ENCODE assay signal across 8 cellular contexts in genomic region chr7:92809397-92810241, GRCh38. TPM values are rescaled to one million over a fixed set of nuclear protein-coding genes. Genes with fewer than 3 reads are reported as not detected.
DNase-seq lines count a peak whose midpoint lies in the region; ATAC-seq and TF ChIP-seq lines count a peak whose summit lies in the region.

No MANE protein-coding gene starts in this region.

- TF ChIP-seq CTCF in AG09309 (IDR thresholded peaks at IDR 0.05; ENCODE audit: control insufficient read depth, insufficient read depth, low read depth, low read length, missing control alignments) (no peak), vagina (IDR thresholded peaks at IDR 0.05) (no peak)

- peaks cover 18 to 30% of the 10 kb centered on the region in 2 donors for H3K4me1 ChIP-seq in naive thymus-derived CD4-positive, alpha-beta T cell (ENCODE audit: control insufficient read depth in 2 of 2, insufficient read depth in 2 of 2, low read length in 2 of 2)
- peaks cover 39% of the 10 kb centered on the region for H3K4me1 ChIP-seq in vagina

- H3K36me3 Mint-ChIP-seq in naive thymus-derived CD4-positive, alpha-beta T cell, result peaks cover 0 to 36% (median 0%) of the 10 kb centered on the region in 5 donors

- no peak for TF ChIP-seq POLR2A in vagina (IDR thresholded peaks at IDR 0.05)

- no peaks in the 10 kb centered on the region for H3K9me3 ChIP-seq in naive thymus-derived CD4-positive, alpha-beta T cell (ENCODE audit: control insufficient read depth in 2 of 3, low read length in 3 of 3)
- H3K9me3 ChIP-seq in vagina, result no peaks in the 10 kb centered on the region

- peaks cover 0 to 2% (median 0%) of the 10 kb centered on the region in 11 donors for H3K9me3 Mint-ChIP-seq in naive thymus-derived CD4-positive, alpha-beta T cell

- no peak overlapping the region for H3K27ac ChIP-seq in naive thymus-derived CD4-positive, alpha-beta T cell (ENCODE audit: low read depth, low read length)
- peak overlapping the region; percentile 34 for H3K27ac ChIP-seq in vagina

- H3K4me3 ChIP-seq in AG09309 (ENCODE audit: control insufficient read depth, low read depth, low read length), result no peak overlapping the region
- peak overlapping the region; percentile 11 for H3K4me3 ChIP-seq in naive thymus-derived CD4-positive, alpha-beta T cell (ENCODE audit: low read length)
- H3K4me3 ChIP-seq in vagina, result no peak overlapping the region

- H3K36me3 ChIP-seq in naive thymus-derived CD4-positive, alpha-beta T cell (ENCODE audit: control insufficient read depth in 2 of 3, insufficient read depth in 3 of 3, low read length in 3 of 3), result no peaks in the 10 kb centered on the region
- no peaks in the 10 kb centered on the region for H3K36me3 ChIP-seq in vagina

- ATAC-seq in GM18517 (IDR thresholded peaks at IDR 0.05; ENCODE audit: unreplicated experiment) (peak; percentile 78), HG02943 (IDR thresholded peaks at IDR 0.05; ENCODE audit: low read depth, unreplicated experiment) (peak; percentile 84), esophagus mucosa (peak; percentile 91)
- peak; percentile 82 for ATAC-seq in naive thymus-derived CD4-positive, alpha-beta T cell

- H3K4me1 Mint-ChIP-seq in naive thymus-derived CD4-positive, alpha-beta T cell, result peaks cover 29 to 79% (median 42%) of the 10 kb centered on the region in 7 donors

- CTCF ChIA-PET in naive thymus-derived CD4-positive, alpha-beta T cell (lab: Charles Lee), result no interaction called here

- H3K4me3 Mint-ChIP-seq in naive thymus-derived CD4-positive, alpha-beta T cell, result peak overlapping the region in 9 of 10 donors; percentile 2 to 70 (median 41)

- DNase-seq in AG09309 (ENCODE audit: low read depth) (peak; percentile 75), NCI-H2171 treated with DMSO at 0.1 percent for 48 hours (lab: John Stamatoyannopoulos, UW) (peak; percentile 68), vagina (ENCODE audit: extremely low spot score in 2 of 2) (no peak)
- peak; percentile 39 to 46 for DNase-seq in activated CD4-positive, alpha-beta T cell treated with anti-CD3 and anti-CD28 coated beads, Interleukin-2, amount 50 U/mL, for 4 hours
- DNase-seq in naive thymus-derived CD4-positive, alpha-beta T cell, result peak in 7 of 9 donors; percentile 27 to 49 (median 41)

- H3K27ac Mint-ChIP-seq in naive thymus-derived CD4-positive, alpha-beta T cell, result peak overlapping the region in 4 of 9 donors; percentile 27 to 92 (median 55)

- POLR2A ChIA-PET in naive thymus-derived CD4-positive, alpha-beta T cell (lab: Charles Lee), result no interaction called here

- H3K27me3 ChIP-seq in naive thymus-derived CD4-positive, alpha-beta T cell (ENCODE audit: control insufficient read depth in 2 of 2, insufficient read depth in 2 of 2, low read length in 2 of 2), result no peaks in the 10 kb centered on the region
- no peaks in the 10 kb centered on the region for H3K27me3 ChIP-seq in vagina

- no peaks in the 10 kb centered on the region for H3K27me3 Mint-ChIP-seq in naive thymus-derived CD4-positive, alpha-beta T cell

- intact Hi-C loops in naive thymus-derived CD4-positive, alpha-beta T cell (cut with micrococcal nuclease), result loop anchor here (1.0 to 10.0 kb wide), 5 partner anchors 12 to 124 kb away; no protein-coding TSS in a partner anchor
- intact Hi-C loops in vagina (cut with DNase I), result no loop called here

RNA-seq across cellular contexts. Expression of gene CDK6, which starts 26.8 kb away (rescaled TPM):
- 26.8 TPM for total RNA-seq in esophagus mucosa
- 100 to 1,000 TPM in 1 of 5 experiments, 10 to 100 TPM in 4; 15.8 to 156 (median 61.9) TPM for total RNA-seq in naive thymus-derived CD4-positive, alpha-beta T cell
- polyA plus RNA-seq in naive thymus-derived CD4-positive, alpha-beta T cell, result 10 to 100 TPM; 30.0 to 36.8 TPM
- total RNA-seq in vagina, result 20.6 TPM

Comparison
In these comparisons a context has a peak if more than half of its experiments do, and no peak if none do; other contexts are left out.
1. DNase-seq: peak in AG09309 (single experiment), NCI-H2171 treated with DMSO at 0.1 percent for 48 hours (single experiment), activated CD4-positive, alpha-beta T cell treated with anti-CD3 and anti-CD28 coated beads, Interleukin-2, amount 50 U/mL, for 4 hours (2 of 2) and naive thymus-derived CD4-positive, alpha-beta T cell (7 of 9); none in vagina (0 of 2).
2. Peak in every context shown above with its lines, with median percentiles within 50 percentile points of each other: ATAC-seq.